20 cellular contexts compared by ENCODE assay signal in the genomic region with DNA sequence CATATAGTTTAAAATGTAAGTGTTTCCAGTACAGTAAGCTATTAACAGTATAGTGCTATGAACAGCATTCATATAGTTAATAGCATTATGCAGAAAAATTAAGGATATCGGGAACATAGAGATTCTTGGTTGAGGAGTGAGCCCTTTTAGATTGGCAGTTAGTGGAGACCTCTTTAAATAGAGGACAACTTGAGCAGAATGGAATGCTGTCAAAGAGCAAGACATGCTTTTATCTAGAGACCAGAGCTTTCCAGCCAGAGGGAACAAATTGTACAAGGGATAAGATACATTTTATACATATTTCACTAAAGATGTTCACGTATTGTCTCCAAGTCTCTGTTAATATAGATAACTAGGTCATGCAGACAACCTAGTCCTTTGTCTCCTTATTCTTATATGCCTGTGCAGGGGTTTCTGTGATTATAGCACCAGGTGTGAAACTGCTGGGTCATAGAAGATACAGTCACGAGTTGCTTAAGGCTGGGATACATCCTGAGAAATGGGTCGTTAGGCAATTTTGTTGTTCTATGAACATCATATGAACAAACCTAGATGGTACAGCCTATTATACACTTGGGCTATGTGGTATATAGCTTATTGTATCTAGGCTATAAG. TPM values are rescaled to one million over a fixed set of nuclear protein-coding genes. Genes with fewer than 3 reads are reported as not detected.
A peak's percentile ranks its signal among the peaks of the same experiment; 100 is the strongest.
DNase-seq lines count a peak whose midpoint lies in the region; ATAC-seq and TF ChIP-seq lines count a peak whose summit lies in the region.
"Had no signal": no experiment of that assay in that cellular context is flagged by ENCODE, and none has a peak within 500 bp of the region (broad histone marks: within the 10 kb centered on the region; RNA-seq: fewer than 3 reads in every experiment).

No MANE protein-coding gene starts in this region.

- H3K27ac ChIP-seq in right atrium auricular region (peak overlapping the region in 1 of 2 donors; percentile 77), heart left ventricle (peak overlapping the region in 10 of 12 donors; percentile 5 to 78 (median 54)), left ventricle myocardium inferior (replicated peaks) (peak overlapping the region; percentile 81)
- H3K27ac ChIP-seq: 22Rv1, BLaER1, C4-2B, GM23248 had no signal

- H3K27me3 Mint-ChIP-seq in activated CD8-positive, alpha-beta T cell treated with anti-CD3 and anti-CD28 coated beads for 36 hours: no peaks in the 10 kb centered on the region
- H3K27me3 Mint-ChIP-seq in chondrocyte (ENCODE audit: low read depth): no peaks in the 10 kb centered on the region
- H3K27me3 Mint-ChIP-seq: B cell; CD4-positive, CD25-positive, alpha-beta regulatory T cell had no signal

- intact Hi-C loops in Right ventricle myocardium inferior (cut with DNase I): no loop called here
- intact Hi-C loops in heart left ventricle (cut with DNase I): no loop called here
- intact Hi-C loops in left ventricle myocardium inferior (cut with micrococcal nuclease): no loop called here
- intact Hi-C loops in activated CD8-positive, alpha-beta T cell treated with anti-CD3 and anti-CD28 coated beads for 36 hours (cut with micrococcal nuclease): no loop called here

- DNase-seq in Right ventricle myocardium inferior (ENCODE audit: missing footprints) (no peak), right atrium auricular region (ENCODE audit: low spot score) (no peak), heart left ventricle (no peak), left ventricle myocardium inferior (no peak), chondrocyte (ENCODE audit: low spot score) (no peak), NCI-H1048 (lab: John Stamatoyannopoulos, UW) (no peak)
- no peak for DNase-seq in stimulated activated effector memory CD8-positive, alpha-beta T cell treated with anti-CD3 and anti-CD28 coated beads, Interleukin-12 subunit alpha, Interleukin-12 subunit beta, amount 100 ng/mL, for 72 hours (ENCODE audit: low spot score in 2 of 2)
- DNase-seq in activated CD8-positive, alpha-beta T cell treated with anti-CD3 and anti-CD28 coated beads for 36 hours: no peak
- DNase-seq: Caco-2; CD4-positive, CD25-positive, alpha-beta regulatory T cell; CD8-positive, alpha-beta T cell; DMS153; DND-41; GM23248; H9 had no signal

- TF ChIP-seq CTCF in right atrium auricular region (IDR thresholded peaks at IDR 0.05) (no peak), heart left ventricle (IDR thresholded peaks at IDR 0.05) (no peak), left ventricle myocardium inferior (IDR thresholded peaks at IDR 0.05; ENCODE audit: borderline replicate concordance) (no peak), chondrocyte (IDR thresholded peaks at IDR 0.05) (no peak)
- no peak for TF ChIP-seq CTCF in activated CD8-positive, alpha-beta T cell treated with anti-CD3 and anti-CD28 coated beads for 36 hours (IDR thresholded peaks at IDR 0.05)

- no peak for TF ChIP-seq POLR2A in heart left ventricle (IDR thresholded peaks at IDR 0.05)

- H3K36me3 Mint-ChIP-seq in stimulated activated effector memory CD8-positive, alpha-beta T cell treated with anti-CD3 and anti-CD28 coated beads, Interleukin-12 subunit alpha, Interleukin-12 subunit beta, amount 100 ng/mL, for 72 hours: peaks cover 20% of the 10 kb centered on the region
- H3K36me3 Mint-ChIP-seq in activated CD8-positive, alpha-beta T cell treated with anti-CD3 and anti-CD28 coated beads for 36 hours (ENCODE audit: low read depth): no peaks in the 10 kb centered on the region
- H3K36me3 Mint-ChIP-seq in chondrocyte (ENCODE audit: low read depth): no peaks in the 10 kb centered on the region

- CTCF ChIA-PET in activated CD8-positive, alpha-beta T cell treated with anti-CD3 and anti-CD28 coated beads for 36 hours (lab: Charles Lee): interaction anchor here (1.5 to 1.7 kb wide), 2 partner anchors 25 to 41 kb away, joined by 5 to 6 read pairs; no protein-coding TSS in a partner anchor

- H3K27ac Mint-ChIP-seq in stimulated activated effector memory CD8-positive, alpha-beta T cell treated with anti-CD3 and anti-CD28 coated beads, Interleukin-12 subunit alpha, Interleukin-12 subunit beta, amount 100 ng/mL, for 72 hours: peak overlapping the region; percentile 34
- no peak overlapping the region for H3K27ac Mint-ChIP-seq in activated CD8-positive, alpha-beta T cell treated with anti-CD3 and anti-CD28 coated beads for 36 hours
- H3K27ac Mint-ChIP-seq in chondrocyte (ENCODE audit: unreplicated experiment): no peak overlapping the region
- H3K27ac Mint-ChIP-seq: B cell; CD4-positive, CD25-positive, alpha-beta regulatory T cell; CD8-positive, alpha-beta T cell; H9 had no signal

- no peak overlapping the region for H3K4me3 ChIP-seq in right atrium auricular region
- H3K4me3 ChIP-seq in heart left ventricle: no peak overlapping the region
- no peak overlapping the region for H3K4me3 ChIP-seq in left ventricle myocardium inferior
- H3K4me3 ChIP-seq: BLaER1, GM23248 had no signal

- ATAC-seq in Right ventricle myocardium inferior (peak; percentile 62), heart left ventricle (peak; percentile 57 to 85 (median 80))
- ATAC-seq in stimulated activated effector memory CD8-positive, alpha-beta T cell treated with anti-CD3 and anti-CD28 coated beads, Interleukin-12 subunit alpha, Interleukin-12 subunit beta, amount 100 ng/mL, for 72 hours: no peak
- no peak for ATAC-seq in activated CD8-positive, alpha-beta T cell treated with anti-CD3 and anti-CD28 coated beads for 36 hours
- ATAC-seq: CD8-positive, alpha-beta T cell; HCT116 had no signal

- H3K4me3 Mint-ChIP-seq in stimulated activated effector memory CD8-positive, alpha-beta T cell treated with anti-CD3 and anti-CD28 coated beads, Interleukin-12 subunit alpha, Interleukin-12 subunit beta, amount 100 ng/mL, for 72 hours: no peak overlapping the region
- no peak overlapping the region for H3K4me3 Mint-ChIP-seq in activated CD8-positive, alpha-beta T cell treated with anti-CD3 and anti-CD28 coated beads for 36 hours
- H3K4me3 Mint-ChIP-seq in chondrocyte (ENCODE audit: unreplicated experiment): no peak overlapping the region
- H3K4me3 Mint-ChIP-seq: B cell; CD8-positive, alpha-beta T cell; H9 had no signal

- H3K4me1 ChIP-seq in right atrium auricular region: peaks cover 0 to 17% of the 10 kb centered on the region in 2 donors
- H3K4me1 ChIP-seq in heart left ventricle: peaks cover 0 to 31% (median 10%) of the 10 kb centered on the region in 12 donors
- peaks cover 48% of the 10 kb centered on the region for H3K4me1 ChIP-seq in left ventricle myocardium inferior

- H3K9me3 Mint-ChIP-seq in stimulated activated effector memory CD8-positive, alpha-beta T cell treated with anti-CD3 and anti-CD28 coated beads, Interleukin-12 subunit alpha, Interleukin-12 subunit beta, amount 100 ng/mL, for 72 hours: no peaks in the 10 kb centered on the region
- no peaks in the 10 kb centered on the region for H3K9me3 Mint-ChIP-seq in activated CD8-positive, alpha-beta T cell treated with anti-CD3 and anti-CD28 coated beads for 36 hours
- H3K9me3 Mint-ChIP-seq in chondrocyte (ENCODE audit: low read depth): no peaks in the 10 kb centered on the region
- H3K9me3 Mint-ChIP-seq: CD4-positive, CD25-positive, alpha-beta regulatory T cell; CD8-positive, alpha-beta T cell; H9 had no signal

- H3K36me3 ChIP-seq in right atrium auricular region (no peaks in the 10 kb centered on the region), heart left ventricle (no peaks in the 10 kb centered on the region), left ventricle myocardium inferior (no peaks in the 10 kb centered on the region)

- H3K27me3 ChIP-seq in right atrium auricular region (no peaks in the 10 kb centered on the region), heart left ventricle (no peaks in the 10 kb centered on the region), left ventricle myocardium inferior (ENCODE audit: low read depth) (no peaks in the 10 kb centered on the region)
- H3K27me3 ChIP-seq: BLaER1 had no signal

- 46 to 65% (median 58%) methylated on average over 4 of the region's 4 CpGs for WGBS in heart left ventricle, 4 donors

- no peaks in the 10 kb centered on the region for H3K9me3 ChIP-seq in right atrium auricular region
- H3K9me3 ChIP-seq in heart left ventricle: no peaks in the 10 kb centered on the region
- H3K9me3 ChIP-seq in left ventricle myocardium inferior (replicated peaks): no peaks in the 10 kb centered on the region
- H3K9me3 ChIP-seq: BLaER1, Caco-2 had no signal

- POLR2A ChIA-PET in activated CD8-positive, alpha-beta T cell treated with anti-CD3 and anti-CD28 coated beads for 36 hours (lab: Charles Lee): interaction anchor here (1.6 kb wide), 1 partner anchor 13 kb away, joined by 5 read pairs; no protein-coding TSS in a partner anchor

- peaks cover 23% of the 10 kb centered on the region for H3K4me1 Mint-ChIP-seq in stimulated activated effector memory CD8-positive, alpha-beta T cell treated with anti-CD3 and anti-CD28 coated beads, Interleukin-12 subunit alpha, Interleukin-12 subunit beta, amount 100 ng/mL, for 72 hours
- H3K4me1 Mint-ChIP-seq in activated CD8-positive, alpha-beta T cell treated with anti-CD3 and anti-CD28 coated beads for 36 hours (ENCODE audit: low read depth): peaks cover 31% of the 10 kb centered on the region
- H3K4me1 Mint-ChIP-seq in chondrocyte (ENCODE audit: low read depth): peaks cover 10% of the 10 kb centered on the region

RNA-seq across cellular contexts. Expression of a gene that starts 6.0 kb away (rescaled TPM):
- total RNA-seq in Right ventricle myocardium inferior (34.5 TPM), right atrium auricular region (10 to 100 TPM; 19.2 to 24.6 TPM), heart left ventricle (10 to 100 TPM; 25.1 to 40.4 (median 31.3) TPM), left ventricle myocardium inferior (30.3 TPM), chondrocyte (17.2 to 27.5 TPM (median 20.2 TPM) in 3 replicates)
- polyA plus RNA-seq in heart left ventricle: 10 to 100 TPM in 1 of 2 donors, 1 to 10 TPM in 1; 8.2 to 20.5 TPM
- 10 to 100 TPM; 59.7 to 61.2 TPM for total RNA-seq in activated CD8-positive, alpha-beta T cell treated with anti-CD3 and anti-CD28 coated beads for 36 hours

RNA-seq across cellular contexts. Expression of a gene that starts 14.9 kb away (rescaled TPM):
- total RNA-seq in Right ventricle myocardium inferior: 16.4 TPM
- 10 to 100 TPM; 23.0 to 25.1 TPM for total RNA-seq in right atrium auricular region
- 10 to 100 TPM; 16.5 to 23.3 (median 18.4) TPM for total RNA-seq in heart left ventricle
- polyA plus RNA-seq in heart left ventricle: 10 to 100 TPM in 1 of 2 donors, 1 to 10 TPM in 1; 9.0 to 24.1 TPM
- total RNA-seq in left ventricle myocardium inferior: 16.9 TPM
- total RNA-seq in activated CD8-positive, alpha-beta T cell treated with anti-CD3 and anti-CD28 coated beads for 36 hours: 10 to 100 TPM; 51.3 to 59.1 TPM
- total RNA-seq in chondrocyte: 19.0 to 22.5 TPM (median 20.2 TPM) in 3 replicates

Comparison
In these comparisons a context has a peak if more than half of its experiments do, and no peak if none do; other contexts are left out.
1. ATAC-seq: peak in Right ventricle myocardium inferior (single experiment) and heart left ventricle (4 of 4); none in stimulated activated effector memory CD8-positive, alpha-beta T cell treated with anti-CD3 and anti-CD28 coated beads, Interleukin-12 subunit alpha, Interleukin-12 subunit beta, amount 100 ng/mL, for 72 hours (single experiment) and activated CD8-positive, alpha-beta T cell treated with anti-CD3 and anti-CD28 coated beads for 36 hours (single experiment).